ENCODE assay signal across 8 cellular contexts in genomic region chr21:44817506-44817880, GRCh38. TPM values are rescaled to one million over a fixed set of nuclear protein-coding genes. Genes with fewer than 3 reads are reported as not detected.
DNase-seq lines count a peak whose midpoint lies in the region; ATAC-seq and TF ChIP-seq lines count a peak whose summit lies in the region.

No MANE protein-coding gene starts in this region.

- H3K27ac ChIP-seq in C4-2B, result peak overlapping the region; percentile 57
- no peak overlapping the region for H3K27ac ChIP-seq in endodermal cell (ENCODE audit: low read depth, low read length)
- H3K27ac ChIP-seq in mesodermal cell (ENCODE audit: low read depth, low read length, severe bottlenecking), result peak overlapping the region; percentile 87

- H3K4me1 Mint-ChIP-seq in endodermal cell, result peaks cover 15% of the 10 kb centered on the region

- peaks cover 24% of the 10 kb centered on the region for H3K27me3 Mint-ChIP-seq in endodermal cell (ENCODE audit: insufficient read depth)

- no peak overlapping the region for H3K27ac Mint-ChIP-seq in endodermal cell

- H3K27me3 ChIP-seq in endodermal cell (ENCODE audit: control insufficient read depth, insufficient read depth, low read length, poor library complexity, severe bottlenecking), result no peaks in the 10 kb centered on the region

- H3K4me1 ChIP-seq in endodermal cell (ENCODE audit: control insufficient read depth, insufficient read depth, low read length) (no peaks in the 10 kb centered on the region), mesodermal cell (ENCODE audit: control insufficient read depth, insufficient read depth, low read length, poor library complexity, severe bottlenecking) (peaks cover 6% of the 10 kb centered on the region)

- H3K4me3 ChIP-seq in endodermal cell (ENCODE audit: low read length) (peak overlapping the region; percentile 84), mesodermal cell (ENCODE audit: extremely low read depth, insufficient read depth, low read length, poor library complexity, severe bottlenecking) (peak overlapping the region; percentile 59)

- no peak for TF ChIP-seq CTCF in C4-2B (conservative IDR thresholded peaks at IDR 0.05)
- no peak for TF ChIP-seq CTCF in endodermal cell (conservative IDR thresholded peaks at IDR 0.05)

- H3K36me3 ChIP-seq in endodermal cell (ENCODE audit: control insufficient read depth, insufficient read depth, low read length) (peaks cover 4% of the 10 kb centered on the region), mesodermal cell (ENCODE audit: control insufficient read depth, insufficient read depth, low read length) (peaks cover 15% of the 10 kb centered on the region)

- DNase-seq in NOMO-1 (lab: John Stamatoyannopoulos, UW; ENCODE audit: unreplicated experiment in 2 of 2) (peak; percentile 72 to 84), endodermal cell (peak; percentile 95)
- DNase-seq in activated CD8-positive, alpha-beta memory T cell treated with anti-CD3 and anti-CD28 coated beads, Interleukin-2, amount 50 U/mL, for 4 hours, result peak; percentile 96
- peak; percentile 72 for DNase-seq in stimulated activated CD8-positive, alpha-beta memory T cell treated with anti-CD3 and anti-CD28 coated beads, Interleukin-12 subunit alpha, Interleukin-12 subunit beta, amount 100 ng/mL, for 24 hours (ENCODE audit: extremely low read depth)

- H3K9me3 Mint-ChIP-seq in endodermal cell, result peaks cover 35% of the 10 kb centered on the region

- 1 to 10% methylated on average over 2 to 35 of the region's 43 CpGs for WGBS in endodermal cell (ENCODE audit: insufficient coverage in 1 of 2, insufficient read length in 1 of 2), 2 experiments
- WGBS in mesodermal cell (ENCODE audit: insufficient coverage in 2 of 2), 2 experiments, result 2 to 3% methylated on average over 10 to 23 of the region's 43 CpGs

- H3K36me3 Mint-ChIP-seq in endodermal cell (ENCODE audit: low read depth), result peaks cover 11% of the 10 kb centered on the region

- H3K9me3 ChIP-seq in endodermal cell (ENCODE audit: control insufficient read depth, low read length) (peaks cover 25% of the 10 kb centered on the region), mesodermal cell (ENCODE audit: control insufficient read depth, low read length) (peaks cover 29% of the 10 kb centered on the region)

- ATAC-seq in GM19452 (IDR thresholded peaks at IDR 0.05; ENCODE audit: unreplicated experiment) (peak; percentile 69), HG03571 (IDR thresholded peaks at IDR 0.05; ENCODE audit: unreplicated experiment) (peak; percentile 55)

- H3K9ac ChIP-seq in endodermal cell (ENCODE audit: extremely low read depth, low read length, poor library complexity, severe bottlenecking), result peak overlapping the region; percentile 70

- H3K4me3 Mint-ChIP-seq in endodermal cell, result peak overlapping the region; percentile 59

RNA-seq across cellular contexts. Expression of gene SUMO3, which starts 0.4 kb away (rescaled TPM):
- total RNA-seq in endodermal cell, result 10 to 100 TPM; 79.5 to 96.4 TPM
- 123 TPM for polyA plus RNA-seq in endodermal cell (2013, experiment 1 of 2)
- 111 TPM for polyA plus RNA-seq in endodermal cell (2013, experiment 2 of 2)
- polyA plus RNA-seq in mesodermal cell (2013, experiment 1 of 2), result 108 TPM
- polyA plus RNA-seq in mesodermal cell (2013, experiment 2 of 2), result 108 TPM

RNA-seq across cellular contexts. Expression of gene UBE2G2, which starts 15.9 kb away (rescaled TPM):
- 10 to 100 TPM; 84.0 to 84.8 TPM for total RNA-seq in endodermal cell
- polyA plus RNA-seq in endodermal cell (2013, experiment 1 of 2), result 75.0 TPM
- 63.5 TPM for polyA plus RNA-seq in endodermal cell (2013, experiment 2 of 2)
- polyA plus RNA-seq in mesodermal cell (2013, experiment 1 of 2), result 46.6 TPM
- polyA plus RNA-seq in mesodermal cell (2013, experiment 2 of 2), result 39.9 TPM

RNA-seq across cellular contexts. Expression of gene PTTG1IP, which starts 56.0 kb away (rescaled TPM):
- total RNA-seq in endodermal cell, result 100 to 1,000 TPM; 155 to 168 TPM
- polyA plus RNA-seq in endodermal cell (2013, experiment 1 of 2), result 225 TPM
- polyA plus RNA-seq in endodermal cell (2013, experiment 2 of 2), result 224 TPM
- 463 TPM for polyA plus RNA-seq in mesodermal cell (2013, experiment 1 of 2)
- 473 TPM for polyA plus RNA-seq in mesodermal cell (2013, experiment 2 of 2)
